1 cellular context compared by ENCODE assay signal in the genomic region with DNA sequence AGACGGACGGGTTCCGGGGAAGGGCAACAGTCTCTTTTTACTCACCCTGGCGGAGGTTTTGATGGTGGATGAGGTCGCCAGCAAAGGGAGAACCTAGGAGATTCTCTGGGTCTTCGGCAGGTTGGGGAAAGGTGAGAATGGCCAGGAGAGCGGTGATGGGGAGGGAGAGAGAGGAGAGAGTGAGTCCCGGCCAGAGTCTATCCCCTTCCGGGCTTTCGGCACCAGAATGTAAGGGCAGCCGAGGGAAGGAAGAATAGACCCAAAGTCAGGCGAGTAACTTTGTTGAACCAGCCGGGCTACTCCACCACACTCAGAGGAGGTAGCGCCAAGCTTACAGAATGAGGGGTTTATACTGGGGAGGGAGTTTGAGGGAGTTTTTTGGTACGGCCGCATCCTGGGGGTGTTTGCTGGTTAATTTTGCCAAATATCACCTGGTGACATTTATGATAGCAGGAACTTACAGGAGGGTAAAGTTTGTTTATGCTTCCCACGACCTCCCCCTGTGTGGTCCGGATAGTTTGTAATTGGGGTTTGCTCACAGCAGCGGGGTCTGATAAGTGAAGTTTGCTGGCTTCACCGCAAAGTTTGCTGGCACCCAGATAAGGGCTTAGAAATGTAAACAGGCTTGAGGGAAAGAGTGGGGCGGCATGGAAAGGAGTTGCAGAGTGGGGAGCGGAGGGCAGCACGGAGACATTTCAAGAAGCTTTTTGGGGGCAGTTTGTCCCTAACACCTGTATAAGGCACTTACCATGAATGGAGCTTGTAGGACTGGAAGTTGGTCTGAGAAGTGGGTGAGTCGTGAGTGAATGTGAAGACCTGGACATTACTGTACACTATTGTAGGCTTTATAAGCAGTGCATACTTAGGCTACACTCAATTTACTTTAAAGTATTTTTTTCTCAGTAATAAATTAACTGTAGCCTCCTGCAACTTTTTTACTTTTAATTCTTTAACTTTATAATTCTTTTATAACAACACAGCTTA.
TF ChIP-seq lines count a peak whose summit lies in the region.

No MANE protein-coding gene starts in this region.

TF ChIP-seq in K562, 482 proteins besides CTCF, POLR2A, EP300 and RAD21 (continued from another document and continues in another):
- no peak for TF ChIP-seq ZHX1 (conservative IDR thresholded peaks at IDR 0.05; ENCODE audit: low read length)
- TF ChIP-seq FOXK2 (conservative IDR thresholded peaks at IDR 0.05 in 1 of 2, IDR thresholded peaks at IDR 0.05 in 1 of 2; ENCODE audit: low read depth in 2 of 2) = peak; percentile 98 to 99
- TF ChIP-seq IRF9 (tag; IDR thresholded peaks at IDR 0.05) = no peak
- TF ChIP-seq NFXL1 (CRISPR knock-in tag; IDR thresholded peaks at IDR 0.05) = no peak
- no peak for TF ChIP-seq SNAPC5 (CRISPR knock-in tag; IDR thresholded peaks at IDR 0.05)
- peak; percentile 94 for TF ChIP-seq LEF1 (IDR thresholded peaks at IDR 0.05)
- no peak for TF ChIP-seq CHD4 (IDR thresholded peaks at IDR 0.05; ENCODE audit: insufficient read depth, insufficient replicate concordance, low read depth, low read length, poor library complexity, severe bottlenecking)
- TF ChIP-seq FOXM1 (IDR thresholded peaks at IDR 0.05; ENCODE audit: low read depth) = peak; percentile 94
- no peak for TF ChIP-seq FOXM1 (CRISPR knock-in tag; IDR thresholded peaks at IDR 0.05; ENCODE audit: low read depth)
- no peak for TF ChIP-seq ZNF184 (CRISPR knock-in tag; IDR thresholded peaks at IDR 0.05)
- no peak for TF ChIP-seq MCM7 (IDR thresholded peaks at IDR 0.05)
- TF ChIP-seq, protein P1, sequence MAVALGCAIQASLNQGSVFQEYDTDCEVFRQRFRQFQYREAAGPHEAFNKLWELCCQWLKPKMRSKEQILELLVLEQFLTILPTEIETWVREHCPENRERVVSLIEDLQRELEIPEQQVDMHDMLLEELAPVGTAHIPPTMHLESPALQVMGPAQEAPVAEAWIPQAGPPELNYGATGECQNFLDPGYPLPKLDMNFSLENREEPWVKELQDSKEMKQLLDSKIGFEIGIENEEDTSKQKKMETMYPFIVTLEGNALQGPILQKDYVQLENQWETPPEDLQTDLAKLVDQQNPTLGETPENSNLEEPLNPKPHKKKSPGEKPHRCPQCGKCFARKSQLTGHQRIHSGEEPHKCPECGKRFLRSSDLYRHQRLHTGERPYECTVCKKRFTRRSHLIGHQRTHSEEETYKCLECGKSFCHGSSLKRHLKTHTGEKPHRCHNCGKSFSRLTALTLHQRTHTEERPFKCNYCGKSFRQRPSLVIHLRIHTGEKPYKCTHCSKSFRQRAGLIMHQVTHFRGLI (CRISPR knock-in tag; IDR thresholded peaks at IDR 0.05) = no peak
- TF ChIP-seq, protein P2, sequence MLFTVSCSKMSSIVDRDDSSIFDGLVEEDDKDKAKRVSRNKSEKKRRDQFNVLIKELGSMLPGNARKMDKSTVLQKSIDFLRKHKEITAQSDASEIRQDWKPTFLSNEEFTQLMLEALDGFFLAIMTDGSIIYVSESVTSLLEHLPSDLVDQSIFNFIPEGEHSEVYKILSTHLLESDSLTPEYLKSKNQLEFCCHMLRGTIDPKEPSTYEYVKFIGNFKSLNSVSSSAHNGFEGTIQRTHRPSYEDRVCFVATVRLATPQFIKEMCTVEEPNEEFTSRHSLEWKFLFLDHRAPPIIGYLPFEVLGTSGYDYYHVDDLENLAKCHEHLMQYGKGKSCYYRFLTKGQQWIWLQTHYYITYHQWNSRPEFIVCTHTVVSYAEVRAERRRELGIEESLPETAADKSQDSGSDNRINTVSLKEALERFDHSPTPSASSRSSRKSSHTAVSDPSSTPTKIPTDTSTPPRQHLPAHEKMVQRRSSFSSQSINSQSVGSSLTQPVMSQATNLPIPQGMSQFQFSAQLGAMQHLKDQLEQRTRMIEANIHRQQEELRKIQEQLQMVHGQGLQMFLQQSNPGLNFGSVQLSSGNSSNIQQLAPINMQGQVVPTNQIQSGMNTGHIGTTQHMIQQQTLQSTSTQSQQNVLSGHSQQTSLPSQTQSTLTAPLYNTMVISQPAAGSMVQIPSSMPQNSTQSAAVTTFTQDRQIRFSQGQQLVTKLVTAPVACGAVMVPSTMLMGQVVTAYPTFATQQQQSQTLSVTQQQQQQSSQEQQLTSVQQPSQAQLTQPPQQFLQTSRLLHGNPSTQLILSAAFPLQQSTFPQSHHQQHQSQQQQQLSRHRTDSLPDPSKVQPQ (CRISPR knock-in tag; IDR thresholded peaks at IDR 0.05; ENCODE audit: borderline replicate concordance) = no peak
- TF ChIP-seq ILK (tag; IDR thresholded peaks at IDR 0.05; ENCODE audit: borderline replicate concordance, low read depth) = no peak
- TF ChIP-seq, protein P3, sequence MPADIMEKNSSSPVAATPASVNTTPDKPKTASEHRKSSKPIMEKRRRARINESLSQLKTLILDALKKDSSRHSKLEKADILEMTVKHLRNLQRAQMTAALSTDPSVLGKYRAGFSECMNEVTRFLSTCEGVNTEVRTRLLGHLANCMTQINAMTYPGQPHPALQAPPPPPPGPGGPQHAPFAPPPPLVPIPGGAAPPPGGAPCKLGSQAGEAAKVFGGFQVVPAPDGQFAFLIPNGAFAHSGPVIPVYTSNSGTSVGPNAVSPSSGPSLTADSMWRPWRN (IDR thresholded peaks at IDR 0.05; ENCODE audit: low read depth) = peak; percentile 92
- no peak for TF ChIP-seq ZNF668 (CRISPR knock-in tag; IDR thresholded peaks at IDR 0.05)
- no peak for TF ChIP-seq KAT8 (IDR thresholded peaks at IDR 0.05; ENCODE audit: low read depth)
- no peak for TF ChIP-seq RBM34 (IDR thresholded peaks at IDR 0.05; ENCODE audit: borderline replicate concordance, insufficient read depth, low read length)
- no peak for TF ChIP-seq IFI16 (CRISPR knock-in tag; IDR thresholded peaks at IDR 0.05)
- peak in 1 of 2 experiments; percentile 91; a peak in 3 of 4 replicates for TF ChIP-seq TEAD1 (CRISPR knock-in tag; IDR thresholded peaks at IDR 0.05)
- TF ChIP-seq SAP30 (IDR thresholded peaks at IDR 0.05; ENCODE audit: borderline replicate concordance, insufficient read depth, low read depth, low read length, poor library complexity, severe bottlenecking) = no peak
- TF ChIP-seq ZNF551 (CRISPR knock-in tag; IDR thresholded peaks at IDR 0.05) = no peak
- no peak for TF ChIP-seq SRSF9 (IDR thresholded peaks at IDR 0.05; ENCODE audit: borderline replicate concordance, low read depth, low read length)
- TF ChIP-seq POLR2AphosphoS5 (IDR thresholded peaks at IDR 0.05; ENCODE audit: control insufficient read depth, insufficient read depth, low read depth, low read length) = peak; percentile 99
- TF ChIP-seq ZNF316 (IDR thresholded peaks at IDR 0.05) = no peak
- no peak for TF ChIP-seq KDM2B (CRISPR knock-in tag; IDR thresholded peaks at IDR 0.05)
- no peak for TF ChIP-seq HOMEZ (CRISPR knock-in tag; IDR thresholded peaks at IDR 0.05)
- TF ChIP-seq ZNF12 (CRISPR knock-in tag; IDR thresholded peaks at IDR 0.05) = no peak
- TF ChIP-seq, protein P4, sequence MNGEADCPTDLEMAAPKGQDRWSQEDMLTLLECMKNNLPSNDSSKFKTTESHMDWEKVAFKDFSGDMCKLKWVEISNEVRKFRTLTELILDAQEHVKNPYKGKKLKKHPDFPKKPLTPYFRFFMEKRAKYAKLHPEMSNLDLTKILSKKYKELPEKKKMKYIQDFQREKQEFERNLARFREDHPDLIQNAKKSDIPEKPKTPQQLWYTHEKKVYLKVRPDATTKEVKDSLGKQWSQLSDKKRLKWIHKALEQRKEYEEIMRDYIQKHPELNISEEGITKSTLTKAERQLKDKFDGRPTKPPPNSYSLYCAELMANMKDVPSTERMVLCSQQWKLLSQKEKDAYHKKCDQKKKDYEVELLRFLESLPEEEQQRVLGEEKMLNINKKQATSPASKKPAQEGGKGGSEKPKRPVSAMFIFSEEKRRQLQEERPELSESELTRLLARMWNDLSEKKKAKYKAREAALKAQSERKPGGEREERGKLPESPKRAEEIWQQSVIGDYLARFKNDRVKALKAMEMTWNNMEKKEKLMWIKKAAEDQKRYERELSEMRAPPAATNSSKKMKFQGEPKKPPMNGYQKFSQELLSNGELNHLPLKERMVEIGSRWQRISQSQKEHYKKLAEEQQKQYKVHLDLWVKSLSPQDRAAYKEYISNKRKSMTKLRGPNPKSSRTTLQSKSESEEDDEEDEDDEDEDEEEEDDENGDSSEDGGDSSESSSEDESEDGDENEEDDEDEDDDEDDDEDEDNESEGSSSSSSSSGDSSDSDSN (IDR thresholded peaks at IDR 0.05; ENCODE audit: borderline replicate concordance in 1 of 2, low read depth in 2 of 2, low read length in 2 of 2) = no peak
- no peak for TF ChIP-seq ZFP1 (CRISPR knock-in tag; IDR thresholded peaks at IDR 0.05)
- no peak for TF ChIP-seq SFPQ (IDR thresholded peaks at IDR 0.05; ENCODE audit: low read depth, low read length)
- no peak for TF ChIP-seq PHF8 (IDR thresholded peaks at IDR 0.05; ENCODE audit: borderline replicate concordance, low read length)
- TF ChIP-seq POLR3G (IDR thresholded peaks at IDR 0.05; ENCODE audit: extremely low read depth, insufficient read length, insufficient replicate concordance) = no peak
- TF ChIP-seq ZBED1 (IDR thresholded peaks at IDR 0.05) = peak; percentile 90; the same call in 1 of the 2 replicates
- no peak for TF ChIP-seq XRCC4 (IDR thresholded peaks at IDR 0.05; ENCODE audit: extremely low read depth, insufficient read depth, insufficient read length)
- no peak for TF ChIP-seq ZNF253 (CRISPR knock-in tag; conservative IDR thresholded peaks at IDR 0.05)
- TF ChIP-seq TSHZ1 (CRISPR knock-in tag; IDR thresholded peaks at IDR 0.05) = no peak
- no peak for TF ChIP-seq EZH2 (IDR thresholded peaks at IDR 0.05; ENCODE audit: borderline replicate concordance, low read depth, low read length)
